Comparison of ENCODE assay signal across 8 cellular contexts in the genomic region with DNA sequence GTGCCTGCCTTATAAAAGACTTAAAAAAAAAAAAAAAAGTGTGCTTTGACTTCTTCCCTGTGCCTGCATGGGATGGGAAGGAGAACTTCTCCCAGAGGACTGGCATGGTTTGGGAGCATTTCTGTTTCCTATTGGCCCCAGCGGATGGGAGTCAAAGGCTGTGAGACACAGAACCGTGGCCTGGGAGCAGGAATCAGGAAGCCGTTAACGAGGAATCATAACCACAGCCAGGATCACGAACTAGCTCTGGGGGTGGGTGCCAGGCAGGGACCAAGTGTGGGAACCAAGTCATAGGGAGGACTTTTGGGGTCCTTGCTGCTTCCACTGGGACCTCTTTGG. TPM values are rescaled to one million over a fixed set of nuclear protein-coding genes. Genes with fewer than 3 reads are reported as not detected.
DNase-seq lines count a peak whose midpoint lies in the region; ATAC-seq and TF ChIP-seq lines count a peak whose summit lies in the region.

No MANE protein-coding gene starts in this region.

- H3K27ac Mint-ChIP-seq in T-helper 17 cell, result no peak overlapping the region

- H3K27me3 Mint-ChIP-seq in T-helper 17 cell, result no peaks in the 10 kb centered on the region

- H3K4me3 Mint-ChIP-seq in T-helper 17 cell, result no peak overlapping the region

- peaks cover 13% of the 10 kb centered on the region for H3K4me1 Mint-ChIP-seq in T-helper 17 cell

- H3K27me3 ChIP-seq in thoracic aorta (replicated peaks; ENCODE audit: insufficient read depth), result no peaks in the 10 kb centered on the region

- ATAC-seq in left lobe of liver, result peak; percentile 17
- no peak for ATAC-seq in thoracic aorta (ENCODE audit: insufficient number of reproducible peaks, low FRiP score, low read depth)
- no peak for ATAC-seq in T-helper 17 cell

- DNase-seq in left lobe of liver (ENCODE audit: low spot score) (no peak), thoracic aorta (ENCODE audit: low spot score) (no peak), T-helper 17 cell (no peak), RPMI8226 (no peak), COLO829 (ENCODE audit: low spot score) (no peak)
- DNase-seq in stimulated activated CD4-positive, alpha-beta T cell treated with anti-CD3 and anti-CD28 coated beads, Interleukin-4, amount 100 ng/mL, for 4 hours, result no peak

- H3K36me3 ChIP-seq in KOPT-K1 (ENCODE audit: insufficient read depth, low read length), result no peaks in the 10 kb centered on the region
- H3K36me3 ChIP-seq in thoracic aorta, result no peaks in the 10 kb centered on the region

- peaks cover 24 to 29% of the 10 kb centered on the region in 2 donors for H3K4me1 ChIP-seq in thoracic aorta (ENCODE audit: control insufficient read depth in 1 of 2, low read depth in 2 of 2)

- no peaks in the 10 kb centered on the region for H3K9me3 ChIP-seq in KOPT-K1 (ENCODE audit: insufficient read depth, low read length, poor library complexity, severe bottlenecking)
- H3K9me3 ChIP-seq in thoracic aorta, result no peaks in the 10 kb centered on the region
- H3K9me3 ChIP-seq in T-helper 17 cell (ENCODE audit: control insufficient read depth, low read length, poor library complexity, severe bottlenecking), result no peaks in the 10 kb centered on the region

- H3K4me3 ChIP-seq in thoracic aorta, result peak overlapping the region; percentile 67

- no peak for TF ChIP-seq CTCF in thoracic aorta (IDR thresholded peaks at IDR 0.05)

- H3K36me3 Mint-ChIP-seq in T-helper 17 cell (ENCODE audit: low read depth), result no peaks in the 10 kb centered on the region

- H3K27ac ChIP-seq in KOPT-K1 (ENCODE audit: low read depth, low read length, poor library complexity, severe bottlenecking) (peak overlapping the region; percentile 29), cingulate gyrus (ENCODE audit: low read depth, low read length) (peak overlapping the region; percentile 35), thoracic aorta (peak overlapping the region; percentile 52 to 82)

RNA-seq across cellular contexts. Expression of a gene that starts 0.5 kb away (rescaled TPM):
- total RNA-seq in left lobe of liver (12.6 TPM), thoracic aorta (1 to 10 TPM; 1.9 to 2.1 TPM), T-helper 17 cell (10 to 100 TPM; 11.2 to 11.8 TPM)

RNA-seq across cellular contexts. Expression of a gene that starts 24.8 kb away (rescaled TPM):
- total RNA-seq in left lobe of liver (not detected), thoracic aorta (not detected), T-helper 17 cell (1 to 10 TPM in 1 of 2 donors, under 1 TPM in 1; 0.37 to 2.1 TPM)

RNA-seq across cellular contexts. Expression of a gene that starts 37.8 kb away (rescaled TPM):
- 1.1 TPM for total RNA-seq in left lobe of liver
- 10 to 100 TPM in 1 of 2 donors, 1 to 10 TPM in 1; 2.0 to 13.1 TPM for total RNA-seq in thoracic aorta
- 100 to 1,000 TPM in 1 of 2 donors, 10 to 100 TPM in 1; 76.4 to 107 TPM for total RNA-seq in T-helper 17 cell

RNA-seq across cellular contexts. Expression of a gene that starts 56.5 kb away (rescaled TPM):
- total RNA-seq in left lobe of liver (4.5 TPM), thoracic aorta (10 to 100 TPM; 10.7 to 16.2 TPM), T-helper 17 cell (100 to 1,000 TPM; 297 to 478 TPM)

Comparison
In these comparisons a context has a peak if more than half of its experiments do, and no peak if none do; other contexts are left out.
1. RNA of a gene that starts 37.8 kb away (total RNA-seq): 76.4 to 107 TPM in T-helper 17 cell; 2.0 to 13.1 TPM in thoracic aorta and 1.1 TPM in left lobe of liver (single experiment); every median in the first group is over 4 times any median in the second.
2. Peak in every context shown above with its lines, with median percentiles within 50 percentile points of each other: H3K27ac ChIP-seq.